In genomic region chr19:41263042-41263849, GRCh38 we compare ENCODE assay signal across 7 cellular contexts. TPM values are rescaled to one million over a fixed set of nuclear protein-coding genes. Genes with fewer than 3 reads are reported as not detected.
DNase-seq lines count a peak whose midpoint lies in the region; ATAC-seq lines count a peak whose summit lies in the region.

No MANE protein-coding gene starts in this region.

- no peaks in the 10 kb centered on the region for H3K9me3 ChIP-seq in endocrine pancreas (ENCODE audit: control insufficient read depth, low read length)
- no peaks in the 10 kb centered on the region for H3K9me3 ChIP-seq in muscle layer of colon (ENCODE audit: low read length)

- peak overlapping the region; percentile 95 for H3K9ac ChIP-seq in endocrine pancreas (ENCODE audit: control insufficient read depth, insufficient read depth, low read length)
- H3K9ac ChIP-seq in muscle layer of colon (ENCODE audit: low read length): peak overlapping the region; percentile 93

- peak overlapping the region; percentile 79 for H3K4me3 Mint-ChIP-seq in activated CD8-positive, alpha-beta memory T cell treated with anti-CD3 and anti-CD28 coated beads, Interleukin-2, amount 10 ng/mL, durations not matched to agents 7 days and 5 days

- H3K27me3 Mint-ChIP-seq in activated CD8-positive, alpha-beta memory T cell treated with anti-CD3 and anti-CD28 coated beads, Interleukin-2, amount 10 ng/mL, durations not matched to agents 7 days and 5 days: no peaks in the 10 kb centered on the region

- no peaks in the 10 kb centered on the region for H3K27me3 ChIP-seq in endocrine pancreas (ENCODE audit: control insufficient read depth, insufficient read depth, low read length)
- no peaks in the 10 kb centered on the region for H3K27me3 ChIP-seq in muscle layer of colon (ENCODE audit: control insufficient read depth in 1 of 2, insufficient read depth in 2 of 2, low read length in 2 of 2)

- H3K4me3 ChIP-seq in endocrine pancreas (ENCODE audit: control insufficient read depth, insufficient read depth, low read length) (peak overlapping the region; percentile 89), muscle layer of colon (ENCODE audit: low read depth in 1 of 2, low read length in 2 of 2) (peak overlapping the region; percentile 55 to 97)

- H3K36me3 ChIP-seq in endocrine pancreas (ENCODE audit: control insufficient read depth, insufficient read depth, low read length) (no peaks in the 10 kb centered on the region), muscle layer of colon (ENCODE audit: insufficient read depth, low read length) (peaks cover 20% of the 10 kb centered on the region)

- H3K27ac ChIP-seq in muscle layer of colon (ENCODE audit: low read depth, low read length): peak overlapping the region; percentile 66

- H3K4me1 ChIP-seq in endocrine pancreas (ENCODE audit: control insufficient read depth, insufficient read depth, low read length): peaks cover 6% of the 10 kb centered on the region
- peaks cover 30% of the 10 kb centered on the region for H3K4me1 ChIP-seq in muscle layer of colon (ENCODE audit: insufficient read depth, low read length)

- no peaks in the 10 kb centered on the region for H3K9me3 Mint-ChIP-seq in activated CD8-positive, alpha-beta memory T cell treated with anti-CD3 and anti-CD28 coated beads, Interleukin-2, amount 10 ng/mL, durations not matched to agents 7 days and 5 days (ENCODE audit: low read depth)

- CTCF ChIA-PET in activated CD8-positive, alpha-beta memory T cell treated with anti-CD3 and anti-CD28 coated beads, Interleukin-2, amount 10 ng/mL, durations not matched to agents 7 days and 5 days (lab: Charles Lee): interaction anchor here (0.8 to 8.7 kb wide), 21 partner anchors 12 to 659 kb away, joined by 3 to 110 read pairs (median 7); partner anchors contain the start of genes AXL, CCDC97 and DMAC2

- peaks cover 26% of the 10 kb centered on the region for H3K36me3 Mint-ChIP-seq in activated CD8-positive, alpha-beta memory T cell treated with anti-CD3 and anti-CD28 coated beads, Interleukin-2, amount 10 ng/mL, durations not matched to agents 7 days and 5 days

- DNase-seq in NCI-H774 (lab: John Stamatoyannopoulos, UW): peak; percentile 78
- peak; percentile 94 for DNase-seq in activated CD8-positive, alpha-beta memory T cell treated with anti-CD3 and anti-CD28 coated beads, Interleukin-2, amount 10 ng/mL, durations not matched to agents 7 days and 5 days
- DNase-seq in stimulated activated CD8-positive, alpha-beta memory T cell treated with anti-CD3 and anti-CD28 coated beads, Interleukin-7, amount 100 ng/mL, for 1 hour (ENCODE audit: low read depth in 2 of 2): peak; percentile 52 to 57

- H3K4me1 Mint-ChIP-seq in activated CD8-positive, alpha-beta memory T cell treated with anti-CD3 and anti-CD28 coated beads, Interleukin-2, amount 10 ng/mL, durations not matched to agents 7 days and 5 days: peaks cover 36% of the 10 kb centered on the region

- peak overlapping the region; percentile 99 for H3K27ac Mint-ChIP-seq in activated CD8-positive, alpha-beta memory T cell treated with anti-CD3 and anti-CD28 coated beads, Interleukin-2, amount 10 ng/mL, durations not matched to agents 7 days and 5 days

- ATAC-seq in GM18499 (IDR thresholded peaks at IDR 0.05; ENCODE audit: insufficient read depth, unreplicated experiment) (peak; percentile 51), HG02943 (IDR thresholded peaks at IDR 0.05; ENCODE audit: low read depth, unreplicated experiment) (peak; percentile 8)
- peak; percentile 34 for ATAC-seq in activated CD8-positive, alpha-beta memory T cell treated with anti-CD3 and anti-CD28 coated beads, Interleukin-2, amount 10 ng/mL, durations not matched to agents 7 days and 5 days

RNA-seq across cellular contexts. Expression of gene HNRNPUL1, which starts 0.9 kb away (rescaled TPM):
- total RNA-seq in activated CD8-positive, alpha-beta memory T cell treated with anti-CD3 and anti-CD28 coated beads, Interleukin-2, amount 10 ng/mL, durations not matched to agents 7 days and 5 days: 100 to 1,000 TPM; 342 to 348 TPM

RNA-seq across cellular contexts. Expression of gene AXL, which starts 44.2 kb away (rescaled TPM):
- total RNA-seq in activated CD8-positive, alpha-beta memory T cell treated with anti-CD3 and anti-CD28 coated beads, Interleukin-2, amount 10 ng/mL, durations not matched to agents 7 days and 5 days: under 1 TPM; 0.05 to 0.29 TPM

RNA-seq across cellular contexts. Expression of gene CCDC97, which starts 46.7 kb away (rescaled TPM):
- 10 to 100 TPM; 42.9 to 43.5 TPM for total RNA-seq in activated CD8-positive, alpha-beta memory T cell treated with anti-CD3 and anti-CD28 coated beads, Interleukin-2, amount 10 ng/mL, durations not matched to agents 7 days and 5 days

Comparison
In these comparisons a context has a peak if more than half of its experiments do, and no peak if none do; other contexts are left out.
1. Peak in every context shown above with its lines: DNase-seq, ATAC-seq, H3K4me3 ChIP-seq and H3K27ac ChIP-seq.